Comparison of ENCODE assay signal across 8 cellular contexts in genomic region chr1:68321084-68321685, GRCh38.
DNase-seq lines count a peak whose midpoint lies in the region; ATAC-seq and FAIRE-seq lines count a peak whose summit lies in the region.

No MANE protein-coding gene starts in this region.

- POLR2A ChIA-PET in T-cell (lab: Charles Lee) = no interaction called here

- H3K27me3 ChIP-seq in SJCRH30 (no peaks in the 10 kb centered on the region), rectal smooth muscle tissue (ENCODE audit: control insufficient read depth, insufficient read depth, low read length) (no peaks in the 10 kb centered on the region)

- peak in 2 of 3 experiments; percentile 59 to 78 for DNase-seq in NCI-H1417 (lab: John Stamatoyannopoulos, UW)
- no peak for DNase-seq in NCI-H1417 treated with DMSO at 0.1 percent for 48 hours (lab: John Stamatoyannopoulos, UW)
- DNase-seq in SJCRH30 = peak; percentile 42 to 58
- DNase-seq in glomerular visceral epithelial cell (ENCODE audit: extremely low spot score) = peak; percentile 78
- no peak for DNase-seq in T-cell
- DNase-seq in urothelium cell line (ENCODE audit: low spot score) = no peak

- H3K4me3 ChIP-seq in SJCRH30 (no peak overlapping the region), rectal smooth muscle tissue (ENCODE audit: low read length) (no peak overlapping the region)

- H3K9ac ChIP-seq in rectal smooth muscle tissue (ENCODE audit: low read length) = no peak overlapping the region

- CTCF ChIA-PET in T-cell (lab: Charles Lee) = no interaction called here

- H3K27ac ChIP-seq in SJCRH30 = no peak overlapping the region
- peak overlapping the region; percentile 44 for H3K27ac ChIP-seq in rectal smooth muscle tissue (ENCODE audit: low read depth, low read length)

- H3K36me3 Mint-ChIP-seq in T-cell = no peaks in the 10 kb centered on the region

- H3K27ac Mint-ChIP-seq in T-cell = no peak overlapping the region

- H3K9me3 ChIP-seq in SJCRH30 (replicated peaks) = no peaks in the 10 kb centered on the region

- H3K4me3 Mint-ChIP-seq in T-cell = no peak overlapping the region

- no peak for ATAC-seq in T-cell (replicated peaks in 1 of 4)
- no peak for ATAC-seq in HG03108 (IDR thresholded peaks at IDR 0.05; ENCODE audit: unreplicated experiment)

- peaks cover 0 to 8% of the 10 kb centered on the region in 2 donors for H3K27me3 Mint-ChIP-seq in T-cell

- peaks cover 0 to 7% (median 2%) of the 10 kb centered on the region in 3 donors for H3K9me3 Mint-ChIP-seq in T-cell

- FAIRE-seq in urothelium cell line (lab: Jason Lieb, UNC) = no peak

- H3K4me1 Mint-ChIP-seq in T-cell = no peaks in the 10 kb centered on the region

- H3K4me1 ChIP-seq in SJCRH30 (no peaks in the 10 kb centered on the region), rectal smooth muscle tissue (ENCODE audit: control insufficient read depth, insufficient read depth, low read length) (peaks cover 3% of the 10 kb centered on the region)

- H3K36me3 ChIP-seq in SJCRH30 = no peaks in the 10 kb centered on the region
- no peaks in the 10 kb centered on the region for H3K36me3 ChIP-seq in rectal smooth muscle tissue (ENCODE audit: control insufficient read depth, insufficient read depth, low read length)

Comparison
In these comparisons a context has a peak if more than half of its experiments do, and no peak if none do; other contexts are left out.
1. DNase-seq: peak in NCI-H1417 (2 of 3), SJCRH30 (2 of 2) and glomerular visceral epithelial cell (single experiment); none in NCI-H1417 treated with DMSO at 0.1 percent for 48 hours (single experiment), T-cell (0 of 34) and urothelium cell line (single experiment).